In the genomic region with DNA sequence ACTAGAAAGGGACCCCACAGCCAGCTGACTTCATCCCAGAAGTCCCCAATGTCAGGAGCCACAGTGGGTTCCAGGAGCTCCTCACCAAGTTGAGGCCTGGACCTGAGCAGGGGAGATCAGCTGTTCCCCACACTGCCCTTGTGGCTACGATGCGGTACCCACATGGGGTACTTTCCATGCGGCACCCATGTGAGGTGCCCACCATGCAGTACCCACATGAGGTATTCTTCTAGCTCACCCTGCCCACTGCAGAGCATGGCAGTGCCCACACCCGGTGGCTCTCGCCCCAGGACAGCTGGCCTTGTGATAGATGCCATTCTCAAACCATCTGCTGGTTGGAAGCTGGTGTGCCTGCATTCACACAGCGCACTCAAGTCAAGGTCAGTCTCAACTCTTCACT, we compare ENCODE assay signal across 1 cellular context.
A peak's percentile ranks its signal among the peaks of the same experiment; 100 is the strongest.
TF ChIP-seq lines count a peak whose summit lies in the region.

No MANE protein-coding gene starts in this region.

TF ChIP-seq in H1, 55 proteins besides CTCF, POLR2A, EP300 and RAD21:
- peak; percentile 9 for TF ChIP-seq EZH2 (IDR thresholded peaks at IDR 0.05; ENCODE audit: low read depth, low read length, severe bottlenecking)
- TF ChIP-seq, protein P1, sequence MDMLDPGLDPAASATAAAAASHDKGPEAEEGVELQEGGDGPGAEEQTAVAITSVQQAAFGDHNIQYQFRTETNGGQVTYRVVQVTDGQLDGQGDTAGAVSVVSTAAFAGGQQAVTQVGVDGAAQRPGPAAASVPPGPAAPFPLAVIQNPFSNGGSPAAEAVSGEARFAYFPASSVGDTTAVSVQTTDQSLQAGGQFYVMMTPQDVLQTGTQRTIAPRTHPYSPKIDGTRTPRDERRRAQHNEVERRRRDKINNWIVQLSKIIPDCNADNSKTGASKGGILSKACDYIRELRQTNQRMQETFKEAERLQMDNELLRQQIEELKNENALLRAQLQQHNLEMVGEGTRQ (IDR thresholded peaks at IDR 0.05; ENCODE audit: low read length): no peak
